Comparison of ENCODE assay signal across 1 cellular context in genomic region chr19:1026189-1027019, GRCh38.
A peak's percentile ranks its signal among the peaks of the same experiment; 100 is the strongest.
TF ChIP-seq lines count a peak whose summit lies in the region.

Gene CNN2 (plus strand): TSS chr19:1026608. CDS start chr19:1026662, 54 bp downstream.

TF ChIP-seq in WTC11, 78 proteins besides CTCF, POLR2A, EP300 and RAD21 (continued from another document):
- TF ChIP-seq NFYB (CRISPR knock-in tag; conservative IDR thresholded peaks at IDR 0.05; ENCODE audit: low read depth) (peak; percentile 70), ZNF532 (CRISPR knock-in tag; IDR thresholded peaks at IDR 0.05; ENCODE audit: borderline replicate concordance) (no peak), ESRRA (CRISPR knock-in tag; IDR thresholded peaks at IDR 0.05; ENCODE audit: borderline replicate concordance) (no peak), TEAD1 (CRISPR knock-in tag; IDR thresholded peaks at IDR 0.05) (no peak; the same call in 1 of the 2 replicates), ZNF423 (CRISPR knock-in tag; IDR thresholded peaks at IDR 0.05) (peak; percentile 81), MAX (CRISPR knock-in tag; IDR thresholded peaks at IDR 0.05) (no peak), OVOL2 (CRISPR knock-in tag; IDR thresholded peaks at IDR 0.05; ENCODE audit: borderline replicate concordance) (no peak), ZNF232 (CRISPR knock-in tag; IDR thresholded peaks at IDR 0.05) (no peak)
- TF ChIP-seq, protein P1, sequence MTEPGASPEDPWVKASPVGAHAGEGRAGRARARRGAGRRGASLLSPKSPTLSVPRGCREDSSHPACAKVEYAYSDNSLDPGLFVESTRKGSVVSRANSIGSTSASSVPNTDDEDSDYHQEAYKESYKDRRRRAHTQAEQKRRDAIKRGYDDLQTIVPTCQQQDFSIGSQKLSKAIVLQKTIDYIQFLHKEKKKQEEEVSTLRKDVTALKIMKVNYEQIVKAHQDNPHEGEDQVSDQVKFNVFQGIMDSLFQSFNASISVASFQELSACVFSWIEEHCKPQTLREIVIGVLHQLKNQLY (CRISPR knock-in tag; IDR thresholded peaks at IDR 0.05), result 0 out of 2 replicates have a peak, but pooled peaks have one; percentile 36
- TF ChIP-seq, protein P2, sequence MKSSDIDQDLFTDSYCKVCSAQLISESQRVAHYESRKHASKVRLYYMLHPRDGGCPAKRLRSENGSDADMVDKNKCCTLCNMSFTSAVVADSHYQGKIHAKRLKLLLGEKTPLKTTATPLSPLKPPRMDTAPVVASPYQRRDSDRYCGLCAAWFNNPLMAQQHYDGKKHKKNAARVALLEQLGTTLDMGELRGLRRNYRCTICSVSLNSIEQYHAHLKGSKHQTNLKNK (CRISPR knock-in tag; IDR thresholded peaks at IDR 0.05), result no peak
- TF ChIP-seq, protein P3, sequence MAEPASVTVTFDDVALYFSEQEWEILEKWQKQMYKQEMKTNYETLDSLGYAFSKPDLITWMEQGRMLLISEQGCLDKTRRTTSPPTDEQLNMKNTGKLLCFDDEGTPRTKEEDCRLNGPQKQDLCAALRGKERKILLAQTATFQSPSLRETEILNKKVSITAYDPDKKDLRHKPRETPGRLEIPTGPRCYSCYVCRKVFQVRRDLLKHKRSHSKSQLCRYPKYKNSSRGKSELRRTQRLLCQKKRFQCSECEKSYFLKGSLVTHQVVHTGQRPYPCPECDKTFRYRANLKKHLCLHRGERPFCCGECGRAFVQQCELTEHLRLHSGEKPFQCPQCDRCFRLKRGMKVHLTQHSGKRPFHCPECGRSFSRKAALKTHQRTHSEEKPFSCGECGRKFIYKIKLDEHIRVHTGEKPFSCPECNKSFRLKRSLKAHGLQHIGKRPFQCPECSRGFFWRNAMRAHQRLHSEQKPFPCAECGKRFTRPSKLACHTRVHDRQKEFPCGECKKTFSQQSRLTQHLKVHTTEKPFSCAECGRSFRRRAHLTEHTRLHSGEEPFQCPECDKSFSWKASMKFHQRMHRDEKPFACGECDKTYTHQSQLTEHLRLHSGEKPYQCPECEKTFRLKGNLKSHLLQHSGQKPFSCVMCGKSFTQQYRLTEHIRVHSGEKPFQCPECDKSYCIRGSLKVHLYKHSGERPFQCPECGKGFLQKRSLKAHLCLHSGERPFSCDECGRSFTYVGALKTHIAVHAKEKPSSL (CRISPR knock-in tag; conservative IDR thresholded peaks at IDR 0.05), result no peak
- TF ChIP-seq, protein P4, sequence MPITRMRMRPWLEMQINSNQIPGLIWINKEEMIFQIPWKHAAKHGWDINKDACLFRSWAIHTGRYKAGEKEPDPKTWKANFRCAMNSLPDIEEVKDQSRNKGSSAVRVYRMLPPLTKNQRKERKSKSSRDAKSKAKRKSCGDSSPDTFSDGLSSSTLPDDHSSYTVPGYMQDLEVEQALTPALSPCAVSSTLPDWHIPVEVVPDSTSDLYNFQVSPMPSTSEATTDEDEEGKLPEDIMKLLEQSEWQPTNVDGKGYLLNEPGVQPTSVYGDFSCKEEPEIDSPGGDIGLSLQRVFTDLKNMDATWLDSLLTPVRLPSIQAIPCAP (CRISPR knock-in tag; IDR thresholded peaks at IDR 0.05), result no peak
TF ChIP-seq in WTC11: peak in this region for 10.
